Comparison of ENCODE assay signal across 23 cellular contexts in the genomic region with DNA sequence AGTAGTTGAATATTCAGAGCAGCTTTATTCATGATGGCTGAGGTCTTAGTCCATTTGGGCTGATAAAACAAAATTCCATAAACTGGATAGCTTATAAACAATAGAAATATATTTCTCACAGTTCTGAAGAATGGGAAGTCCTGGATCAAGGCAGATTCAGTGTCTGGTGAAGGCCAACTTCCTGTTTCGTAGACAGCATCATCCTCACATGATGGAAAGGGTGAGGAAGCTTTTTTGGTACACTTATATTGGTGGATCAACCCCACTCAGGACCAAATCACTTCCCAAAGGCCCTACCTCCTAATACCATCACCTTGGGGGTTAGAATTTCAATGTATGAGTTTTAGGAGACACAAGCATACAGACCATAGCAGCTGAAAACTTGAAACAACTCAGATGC.
"Had no signal": no experiment of that assay in that cellular context is flagged by ENCODE, and none has a peak within 500 bp of the region (broad histone marks: within the 10 kb centered on the region; RNA-seq: fewer than 3 reads in every experiment).

No MANE protein-coding gene starts in this region.

- H3K4me3 ChIP-seq: adrenal gland, ascending aorta, left ventricle myocardium inferior, ovary, prostate gland, spleen, thoracic aorta, upper lobe of left lung had no signal

- DNase-seq: activated CD4-positive, alpha-beta T cell treated with anti-CD3 and anti-CD28 coated beads, Interleukin-2, amount 50 U/mL, for 1 hour; activated CD4-positive, CD25-positive, alpha-beta regulatory T cell treated with anti-CD3 and anti-CD28 coated beads, Interleukin-2, amount 50 U/mL, for 72 hours; activated T-cell treated with anti-CD3 and anti-CD28 coated beads, Interleukin-2, amount 50 U/mL, for 1 hour; central memory CD4-positive, alpha-beta T cell; effector memory CD8-positive, alpha-beta T cell; hippocampal formation; kidney glomerular epithelial cell; left ventricle myocardium inferior; midbrain; ovary; spleen; stimulated activated naive CD4-positive, alpha-beta T cell; T-helper 17 cell; upper lobe of left lung; WERI-Rb-1 had no signal

- H3K9me3 ChIP-seq: adrenal gland, ascending aorta, neutrophil, ovary, prostate gland, thoracic aorta, upper lobe of left lung had no signal

- ATAC-seq: effector memory CD8-positive, alpha-beta T cell; esophagus mucosa; T-helper 17 cell had no signal

- H3K27ac ChIP-seq: adrenal gland, ascending aorta, brain microvascular endothelial cell, left ventricle myocardium inferior, neutrophil, ovary, prostate gland, spleen, thoracic aorta, upper lobe of left lung, WERI-Rb-1 had no signal

- FAIRE-seq: frontal cortex had no signal

- H3K36me3 ChIP-seq: adrenal gland, ascending aorta, brain microvascular endothelial cell, left ventricle myocardium inferior, neutrophil, ovary, prostate gland, spleen, thoracic aorta, upper lobe of left lung, WERI-Rb-1 had no signal

- H3K27me3 ChIP-seq: adrenal gland, ascending aorta, brain microvascular endothelial cell, neutrophil, ovary, spleen, upper lobe of left lung had no signal

- H3K4me1 ChIP-seq: adrenal gland, ascending aorta, left ventricle myocardium inferior, prostate gland, spleen, upper lobe of left lung had no signal
